8 cellular contexts compared by ENCODE assay signal in genomic region chr7:87877641-87878040, GRCh38. TPM values are rescaled to one million over a fixed set of nuclear protein-coding genes. Genes with fewer than 3 reads are reported as not detected.
DNase-seq lines count a peak whose midpoint lies in the region; ATAC-seq and TF ChIP-seq lines count a peak whose summit lies in the region.

No MANE protein-coding gene starts in this region.

- DNase-seq in DND-41 (no peak), OCI-LY7 (ENCODE audit: low spot score) (no peak), epithelial cell of esophagus (ENCODE audit: low read depth) (no peak), trophoblast cell (no peak), anterior cingulate cortex (lab: John Stamatoyannopoulos, UW) (no peak), NCI-H1417 treated with DMSO at 0.1 percent for 48 hours (lab: John Stamatoyannopoulos, UW) (no peak), HK-2 (ENCODE audit: unreplicated experiment) (no peak)

- no peaks in the 10 kb centered on the region for H3K27me3 ChIP-seq in DND-41 (ENCODE audit: insufficient read depth, low read length, poor library complexity)
- no peaks in the 10 kb centered on the region for H3K27me3 ChIP-seq in trophoblast cell (ENCODE audit: insufficient read depth, low read length)

- peaks cover 59% of the 10 kb centered on the region for H3K4me1 ChIP-seq in DND-41 (ENCODE audit: insufficient read depth, low read length)
- peaks cover 41% of the 10 kb centered on the region for H3K4me1 ChIP-seq in OCI-LY7 (ENCODE audit: insufficient read depth, low read length, poor library complexity, severe bottlenecking)
- H3K4me1 ChIP-seq in trophoblast cell (ENCODE audit: control insufficient read depth in 1 of 2, insufficient read depth in 2 of 2, low read length in 2 of 2): no peaks in the 10 kb centered on the region

- H4K8ac ChIP-seq in trophoblast cell (ENCODE audit: low read depth, low read length): no peak overlapping the region

- H3K9ac ChIP-seq in DND-41 (ENCODE audit: low read depth, low read length) (peak overlapping the region; percentile 97), trophoblast cell (ENCODE audit: low read length) (no peak overlapping the region)

- H4K20me1 ChIP-seq in DND-41 (ENCODE audit: insufficient read depth, low read length) (peaks cover 25% of the 10 kb centered on the region; the same call in 1 of the 2 replicates), OCI-LY7 (ENCODE audit: insufficient read depth, low read length) (peaks cover 39% of the 10 kb centered on the region)

- POLR2A ChIA-PET in OCI-LY7 (lab: Charles Lee): interaction anchor here (1.2 kb wide), 1 partner anchor 10 kb away, joined by 3 read pairs; no protein-coding TSS in a partner anchor

- no peak overlapping the region for H3K14ac ChIP-seq in trophoblast cell (ENCODE audit: low read length)

- peaks cover 4% of the 10 kb centered on the region for H3K9me3 ChIP-seq in DND-41 (ENCODE audit: insufficient read depth, low read length, severe bottlenecking)
- H3K9me3 ChIP-seq in OCI-LY7 (ENCODE audit: low read length): peaks cover 4% of the 10 kb centered on the region; the same call in 1 of the 2 replicates
- no peaks in the 10 kb centered on the region for H3K9me3 ChIP-seq in trophoblast cell (ENCODE audit: insufficient read depth, low read depth, low read length)

- no peak overlapping the region for H4K91ac ChIP-seq in trophoblast cell (ENCODE audit: low read depth, low read length)

- H3K4ac ChIP-seq in trophoblast cell (ENCODE audit: low read depth, low read length): no peak overlapping the region

- ATAC-seq in DND-41 (ENCODE audit: insufficient read depth, low read depth) (no peak), GM19463 (IDR thresholded peaks at IDR 0.05; ENCODE audit: unreplicated experiment) (no peak)

- H3K4me3 ChIP-seq in DND-41 (ENCODE audit: low read depth in 1 of 2, low read length in 2 of 2) (peak overlapping the region; percentile 86 to 95; a peak in 3 of 4 replicates), OCI-LY7 (ENCODE audit: low read depth, low read length, poor library complexity, severe bottlenecking) (peak overlapping the region; percentile 94), epithelial cell of esophagus (ENCODE audit: low read length) (peak overlapping the region; percentile 79), trophoblast cell (ENCODE audit: low read depth, low read length) (no peak overlapping the region)

- H2BK12ac ChIP-seq in trophoblast cell (ENCODE audit: low read length): no peak overlapping the region

- no peak overlapping the region for H2BK120ac ChIP-seq in trophoblast cell (ENCODE audit: insufficient read depth, low read length, poor library complexity)

- TF ChIP-seq CTCF in DND-41 (IDR thresholded peaks at IDR 0.05; ENCODE audit: borderline replicate concordance, extremely low read depth, low read length, poor library complexity, severe bottlenecking) (no peak), OCI-LY7 (conservative IDR thresholded peaks at IDR 0.05; ENCODE audit: low read length) (no peak), epithelial cell of esophagus (IDR thresholded peaks at IDR 0.05; ENCODE audit: insufficient read depth, low read depth, low read length, missing control alignments) (no peak)

- intact Hi-C loops in OCI-LY7 (cut with micrococcal nuclease; ENCODE audit: unreplicated experiment): loop anchor here (2.0 to 5.0 kb wide), 2 partner anchors 341 to 720 kb away; no protein-coding TSS in a partner anchor

- H2AFZ ChIP-seq in DND-41 (ENCODE audit: low read depth, low read length) (peak overlapping the region; percentile 88; the same call in 1 of the 2 replicates), OCI-LY7 (ENCODE audit: low read length) (peak overlapping the region; percentile 62; the same call in 1 of the 2 replicates), trophoblast cell (ENCODE audit: insufficient read depth, low read length, poor library complexity) (no peak overlapping the region)

- H3K9me2 ChIP-seq in OCI-LY7 (ENCODE audit: insufficient read depth, low read length): no peaks in the 10 kb centered on the region

- no CpG with 5 or more reads among the region's 5 CpGs for WGBS in trophoblast cell (ENCODE audit: extremely low coverage, insufficient coverage, insufficient read length)

- H3K79me1 ChIP-seq in trophoblast cell (ENCODE audit: low read length): peaks cover 12% of the 10 kb centered on the region

- H3K23ac ChIP-seq in trophoblast cell (ENCODE audit: low read length): no peak overlapping the region

- H3K4me2 ChIP-seq in DND-41 (ENCODE audit: insufficient read depth, low read length) (peak overlapping the region; percentile 94), OCI-LY7 (ENCODE audit: low read length) (peak overlapping the region; percentile 76), trophoblast cell (ENCODE audit: low read length) (peak overlapping the region; percentile 70)

- H3K36me3 ChIP-seq in DND-41 (ENCODE audit: insufficient read depth, low read length) (peaks cover 57% of the 10 kb centered on the region), OCI-LY7 (ENCODE audit: insufficient read depth, low read length) (peaks cover 67% of the 10 kb centered on the region), trophoblast cell (ENCODE audit: control insufficient read depth in 1 of 2, insufficient read depth in 2 of 2, low read length in 2 of 2) (peaks cover 0 to 3% of the 10 kb centered on the region in 2 experiments)

- no peak overlapping the region for H3K18ac ChIP-seq in trophoblast cell (ENCODE audit: low read length)

- no TSS peak for BruUV-seq in OCI-LY7 (replicated peaks; lab: Mats Ljungman, UMichigan)

- H3K79me2 ChIP-seq in DND-41 (ENCODE audit: insufficient read depth, low read length): peaks cover 99% of the 10 kb centered on the region
- H3K79me2 ChIP-seq in OCI-LY7 (ENCODE audit: insufficient read depth, low read depth, low read length): peaks cover 92% of the 10 kb centered on the region
- H3K79me2 ChIP-seq in trophoblast cell (ENCODE audit: control insufficient read depth, insufficient read depth, low read length, poor library complexity): peaks cover 10% of the 10 kb centered on the region

- H4K12ac ChIP-seq in trophoblast cell (ENCODE audit: low read depth, low read length): no peak overlapping the region

- no peak overlapping the region for H2AK5ac ChIP-seq in trophoblast cell (ENCODE audit: low read length)

- peak overlapping the region; percentile 96 for H3K27ac ChIP-seq in DND-41 (ENCODE audit: low read length)
- H3K27ac ChIP-seq in OCI-LY7 (ENCODE audit: low read depth, low read length, poor library complexity, severe bottlenecking): peak overlapping the region; percentile 99
- no peak overlapping the region for H3K27ac ChIP-seq in trophoblast cell (ENCODE audit: low read depth, low read length)

- CTCF ChIA-PET in OCI-LY7 (lab: Charles Lee; ENCODE audit: unreplicated experiment): no interaction called here

- H2BK5ac ChIP-seq in trophoblast cell (ENCODE audit: low read depth, low read length, poor library complexity): no peak overlapping the region

RNA-seq across cellular contexts. Expression of gene DBF4, which starts 1.3 kb away (rescaled TPM):
- 83.9 and 99.2 TPM in 2 replicates for total RNA-seq in OCI-LY7 (2014; rRNA removed; shearing (Covaris generic))
- total RNA-seq in OCI-LY7 (2022): 87.9 and 95.0 TPM in 2 replicates
- polyA plus RNA-seq in trophoblast cell (2013): 16.5 and 19.3 TPM in 2 replicates

RNA-seq across cellular contexts. Expression of gene SLC25A40, which starts 1.5 kb away (rescaled TPM):
- total RNA-seq in OCI-LY7 (2014; rRNA removed; shearing (Covaris generic)): 21.0 and 22.0 TPM in 2 replicates
- total RNA-seq in OCI-LY7 (2022): 53.6 and 66.1 TPM in 2 replicates
- 9.3 and 10.6 TPM in 2 replicates for polyA plus RNA-seq in trophoblast cell (2013)

RNA-seq across cellular contexts. Expression of gene ADAM22, which starts 56.4 kb away (rescaled TPM):
- 12.0 and 20.4 TPM in 2 replicates for total RNA-seq in OCI-LY7 (2014; rRNA removed; shearing (Covaris generic))
- 13.6 and 14.6 TPM in 2 replicates for total RNA-seq in OCI-LY7 (2022)
- 0.73 and 0.76 TPM in 2 replicates for polyA plus RNA-seq in trophoblast cell (2013)
